1 cellular context compared by ENCODE assay signal in the genomic region with DNA sequence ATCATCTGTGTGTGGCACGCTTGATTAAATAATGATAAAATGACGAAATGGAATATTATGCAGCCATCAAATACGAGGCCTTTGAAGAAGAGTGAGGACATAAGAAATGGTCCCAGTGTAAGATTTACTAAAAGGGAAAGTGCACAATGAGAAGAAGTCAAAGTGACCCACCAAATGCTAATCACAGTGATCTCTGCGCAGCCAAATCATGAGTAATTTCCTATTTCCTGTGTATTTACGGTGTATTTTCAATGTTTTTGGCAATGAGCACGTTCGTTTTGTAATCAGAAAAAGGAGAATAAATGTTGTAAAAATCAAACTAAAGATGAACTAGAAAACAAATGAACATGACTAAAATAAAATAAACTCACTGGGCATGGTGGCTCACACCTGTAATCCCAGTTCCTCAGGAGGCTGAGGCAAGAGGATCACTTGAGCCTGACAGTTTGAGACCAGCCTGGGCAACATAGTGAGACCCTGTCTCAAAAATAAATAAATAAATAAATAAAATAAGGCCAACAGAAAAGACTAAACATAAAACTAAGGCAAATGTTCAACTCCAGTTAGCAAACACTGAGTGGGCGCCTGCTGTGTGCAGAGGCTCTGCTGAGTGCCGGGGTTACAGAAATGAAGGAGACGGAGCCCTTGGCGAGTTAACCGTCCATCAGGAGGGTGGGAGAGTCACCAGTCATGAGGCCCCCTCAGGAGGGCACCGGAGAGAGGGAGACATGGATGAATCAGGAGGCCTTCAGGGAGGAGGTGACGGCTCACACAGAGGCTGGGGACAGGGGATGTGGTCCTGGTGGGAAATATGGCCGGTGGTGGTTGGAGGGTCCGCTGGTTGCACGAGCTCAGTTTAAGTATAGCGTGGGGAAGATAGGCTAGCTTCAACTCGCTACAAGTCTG.
TF ChIP-seq lines count a peak whose summit lies in the region.

No MANE protein-coding gene starts in this region.

TF ChIP-seq in K562, 482 proteins besides CTCF, POLR2A, EP300 and RAD21 (continued from another document):
- no peak for TF ChIP-seq ZNF584 (CRISPR knock-in tag; IDR thresholded peaks at IDR 0.05; ENCODE audit: low read depth)
- TF ChIP-seq, protein P1, sequence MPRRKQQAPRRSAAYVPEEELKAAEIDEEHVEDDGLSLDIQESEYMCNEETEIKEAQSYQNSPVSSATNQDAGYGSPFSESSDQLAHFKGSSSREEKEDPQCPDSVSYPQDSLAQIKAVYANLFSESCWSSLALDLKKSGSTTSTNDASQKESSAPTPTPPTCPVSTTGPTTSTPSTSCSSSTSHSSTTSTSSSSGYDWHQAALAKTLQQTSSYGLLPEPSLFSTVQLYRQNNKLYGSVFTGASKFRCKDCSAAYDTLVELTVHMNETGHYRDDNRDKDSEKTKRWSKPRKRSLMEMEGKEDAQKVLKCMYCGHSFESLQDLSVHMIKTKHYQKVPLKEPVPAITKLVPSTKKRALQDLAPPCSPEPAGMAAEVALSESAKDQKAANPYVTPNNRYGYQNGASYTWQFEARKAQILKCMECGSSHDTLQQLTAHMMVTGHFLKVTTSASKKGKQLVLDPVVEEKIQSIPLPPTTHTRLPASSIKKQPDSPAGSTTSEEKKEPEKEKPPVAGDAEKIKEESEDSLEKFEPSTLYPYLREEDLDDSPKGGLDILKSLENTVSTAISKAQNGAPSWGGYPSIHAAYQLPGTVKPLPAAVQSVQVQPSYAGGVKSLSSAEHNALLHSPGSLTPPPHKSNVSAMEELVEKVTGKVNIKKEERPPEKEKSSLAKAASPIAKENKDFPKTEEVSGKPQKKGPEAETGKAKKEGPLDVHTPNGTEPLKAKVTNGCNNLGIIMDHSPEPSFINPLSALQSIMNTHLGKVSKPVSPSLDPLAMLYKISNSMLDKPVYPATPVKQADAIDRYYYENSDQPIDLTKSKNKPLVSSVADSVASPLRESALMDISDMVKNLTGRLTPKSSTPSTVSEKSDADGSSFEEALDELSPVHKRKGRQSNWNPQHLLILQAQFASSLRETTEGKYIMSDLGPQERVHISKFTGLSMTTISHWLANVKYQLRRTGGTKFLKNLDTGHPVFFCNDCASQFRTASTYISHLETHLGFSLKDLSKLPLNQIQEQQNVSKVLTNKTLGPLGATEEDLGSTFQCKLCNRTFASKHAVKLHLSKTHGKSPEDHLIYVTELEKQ (CRISPR knock-in tag; IDR thresholded peaks at IDR 0.05): no peak
- no peak for TF ChIP-seq SIRT6 (IDR thresholded peaks at IDR 0.05; ENCODE audit: low read depth, low read length)
- TF ChIP-seq ZFP36 (IDR thresholded peaks at IDR 0.05; ENCODE audit: low read depth, low read length, partially characterized antibody): peak; percentile 66
- no peak for TF ChIP-seq FOXA3 (CRISPR knock-in tag; conservative IDR thresholded peaks at IDR 0.05 in 1 of 2, IDR thresholded peaks at IDR 0.05 in 1 of 2)
- no peak for TF ChIP-seq ZNF740 (CRISPR knock-in tag; IDR thresholded peaks at IDR 0.05)
- no peak for TF ChIP-seq ZNF740 (tag; IDR thresholded peaks at IDR 0.05)
- TF ChIP-seq, protein P2, sequence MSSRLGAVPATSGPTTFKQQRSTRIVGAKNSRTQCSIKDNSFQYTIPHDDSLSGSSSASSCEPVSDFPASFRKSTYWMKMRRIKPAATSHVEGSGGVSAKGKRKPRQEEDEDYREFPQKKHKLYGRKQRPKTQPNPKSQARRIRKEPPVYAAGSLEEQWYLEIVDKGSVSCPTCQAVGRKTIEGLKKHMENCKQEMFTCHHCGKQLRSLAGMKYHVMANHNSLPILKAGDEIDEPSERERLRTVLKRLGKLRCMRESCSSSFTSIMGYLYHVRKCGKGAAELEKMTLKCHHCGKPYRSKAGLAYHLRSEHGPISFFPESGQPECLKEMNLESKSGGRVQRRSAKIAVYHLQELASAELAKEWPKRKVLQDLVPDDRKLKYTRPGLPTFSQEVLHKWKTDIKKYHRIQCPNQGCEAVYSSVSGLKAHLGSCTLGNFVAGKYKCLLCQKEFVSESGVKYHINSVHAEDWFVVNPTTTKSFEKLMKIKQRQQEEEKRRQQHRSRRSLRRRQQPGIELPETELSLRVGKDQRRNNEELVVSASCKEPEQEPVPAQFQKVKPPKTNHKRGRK (tag; IDR thresholded peaks at IDR 0.05): no peak
- TF ChIP-seq, protein P3, sequence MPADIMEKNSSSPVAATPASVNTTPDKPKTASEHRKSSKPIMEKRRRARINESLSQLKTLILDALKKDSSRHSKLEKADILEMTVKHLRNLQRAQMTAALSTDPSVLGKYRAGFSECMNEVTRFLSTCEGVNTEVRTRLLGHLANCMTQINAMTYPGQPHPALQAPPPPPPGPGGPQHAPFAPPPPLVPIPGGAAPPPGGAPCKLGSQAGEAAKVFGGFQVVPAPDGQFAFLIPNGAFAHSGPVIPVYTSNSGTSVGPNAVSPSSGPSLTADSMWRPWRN (IDR thresholded peaks at IDR 0.05; ENCODE audit: low read depth): no peak
- TF ChIP-seq, protein P4, sequence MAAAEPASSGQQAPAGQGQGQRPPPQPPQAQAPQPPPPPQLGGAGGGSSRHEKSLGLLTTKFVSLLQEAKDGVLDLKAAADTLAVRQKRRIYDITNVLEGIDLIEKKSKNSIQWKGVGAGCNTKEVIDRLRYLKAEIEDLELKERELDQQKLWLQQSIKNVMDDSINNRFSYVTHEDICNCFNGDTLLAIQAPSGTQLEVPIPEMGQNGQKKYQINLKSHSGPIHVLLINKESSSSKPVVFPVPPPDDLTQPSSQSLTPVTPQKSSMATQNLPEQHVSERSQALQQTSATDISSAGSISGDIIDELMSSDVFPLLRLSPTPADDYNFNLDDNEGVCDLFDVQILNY (CRISPR knock-in tag; IDR thresholded peaks at IDR 0.05): no peak
- TF ChIP-seq ZNF165 (CRISPR knock-in tag; IDR thresholded peaks at IDR 0.05; ENCODE audit: borderline replicate concordance): no peak
- no peak for TF ChIP-seq ZNF699 (CRISPR knock-in tag; IDR thresholded peaks at IDR 0.05; ENCODE audit: insufficient replicate concordance)
- TF ChIP-seq L3MBTL2 (IDR thresholded peaks at IDR 0.05): no peak
- TF ChIP-seq EGR1 (conservative IDR thresholded peaks at IDR 0.05): 0 out of 2 replicates have a peak, but pooled peaks have one; percentile 4
- no peak for TF ChIP-seq ZNF444 (CRISPR knock-in tag; IDR thresholded peaks at IDR 0.05)
- no peak for TF ChIP-seq ELK1 (CRISPR knock-in tag; IDR thresholded peaks at IDR 0.05)
- 0 out of 2 replicates have a peak, but pooled peaks have one; percentile 60 for TF ChIP-seq ZKSCAN8 (CRISPR knock-in tag; IDR thresholded peaks at IDR 0.05)
